13 cellular contexts compared by ENCODE assay signal in genomic region chr5:115977096-115977495, GRCh38. TPM values are rescaled to one million over a fixed set of nuclear protein-coding genes. Genes with fewer than 3 reads are reported as not detected.
DNase-seq lines count a peak whose midpoint lies in the region; ATAC-seq, FAIRE-seq and TF ChIP-seq lines count a peak whose summit lies in the region.
"Had no signal": no experiment of that assay in that cellular context is flagged by ENCODE, and none has a peak within 500 bp of the region (broad histone marks: within the 10 kb centered on the region; RNA-seq: fewer than 3 reads in every experiment).

No MANE protein-coding gene starts in this region.

- CTCF ChIA-PET in OCI-LY7 (lab: Charles Lee; ENCODE audit: unreplicated experiment), result no interaction called here

- no peak overlapping the region for H3K4me3 ChIP-seq in OCI-LY7 (ENCODE audit: low read depth, low read length, poor library complexity, severe bottlenecking)
- H3K4me3 ChIP-seq: BLaER1 treated with 17β-estradiol and CSF1 and Interleukin-3, amounts not matched to agents 10 nM and 100 nM; ovary had no signal

- H3K4me2 ChIP-seq in OCI-LY7 (ENCODE audit: low read length), result peak overlapping the region; percentile 39

- TF ChIP-seq POLR2A in GM12892 (IDR thresholded peaks at IDR 0.05; ENCODE audit: low read depth, low read length), result no peak

- peaks cover 31 to 48% of the 10 kb centered on the region in 2 donors for H3K27me3 Mint-ChIP-seq in stimulated activated naive B cell treated with anti-CD40 and anti-IgM and Interleukin-4, amounts not matched to agents 10 μg/mL and 1 μg/mL and 100 μg/mL, for 72 hours

- no peaks in the 10 kb centered on the region for H3K9me2 ChIP-seq in OCI-LY7 (ENCODE audit: insufficient read depth, low read length)

- no peak overlapping the region for H3K27ac Mint-ChIP-seq in stimulated activated naive B cell treated with anti-CD40 and anti-IgM and Interleukin-4, amounts not matched to agents 10 μg/mL and 1 μg/mL and 100 μg/mL, for 72 hours

- DNase-seq in GM12892 (ENCODE audit: insufficient read length) (no peak), OCI-LY7 (ENCODE audit: low spot score) (peak; percentile 16), DMS 273 treated with DMSO at 0.1 percent for 48 hours (lab: John Stamatoyannopoulos, UW) (no peak)
- DNase-seq in stimulated activated CD4-positive, alpha-beta T cell treated with anti-CD3 and anti-CD28 coated beads, Interleukin-2, amount 100 ng/mL, for 48 hours, result no peak
- DNase-seq in activated T-cell treated with anti-CD3 and anti-CD28 coated beads, Interleukin-2, amount 50 U/mL, for 1 hour, result no peak
- no peak for DNase-seq in stimulated activated naive B cell treated with anti-CD40 and anti-IgM and Interleukin-4, amounts not matched to agents 10 μg/mL and 1 μg/mL and 100 μg/mL, for 72 hours
- DNase-seq: left cardiac atrium, MV-4-11, ovary had no signal

- H3K4me1 Mint-ChIP-seq in stimulated activated naive B cell treated with anti-CD40 and anti-IgM and Interleukin-4, amounts not matched to agents 10 μg/mL and 1 μg/mL and 100 μg/mL, for 72 hours, result peaks cover 0 to 2% of the 10 kb centered on the region in 2 donors

- H3K4me3 Mint-ChIP-seq in stimulated activated naive B cell treated with anti-CD40 and anti-IgM and Interleukin-4, amounts not matched to agents 10 μg/mL and 1 μg/mL and 100 μg/mL, for 72 hours, result no peak overlapping the region

- no peaks in the 10 kb centered on the region for H3K9me3 Mint-ChIP-seq in stimulated activated naive B cell treated with anti-CD40 and anti-IgM and Interleukin-4, amounts not matched to agents 10 μg/mL and 1 μg/mL and 100 μg/mL, for 72 hours

- FAIRE-seq in GM12892 (lab: Jason Lieb, UNC), result peak; percentile 79

- H2AFZ ChIP-seq in OCI-LY7 (ENCODE audit: low read length), result 0 out of 2 replicates have a peak overlapping the region, but pooled peaks have one; percentile 12

- no peaks in the 10 kb centered on the region for H3K79me2 ChIP-seq in OCI-LY7 (ENCODE audit: insufficient read depth, low read depth, low read length)

- H3K36me3 Mint-ChIP-seq in stimulated activated naive B cell treated with anti-CD40 and anti-IgM and Interleukin-4, amounts not matched to agents 10 μg/mL and 1 μg/mL and 100 μg/mL, for 72 hours, result no peaks in the 10 kb centered on the region

- no peak for TF ChIP-seq CTCF in OCI-LY7 (conservative IDR thresholded peaks at IDR 0.05; ENCODE audit: low read length)

- ATAC-seq in GM19468 (IDR thresholded peaks at IDR 0.05; ENCODE audit: extremely low read depth, unreplicated experiment), result peak; percentile 96
- ATAC-seq in HG03025 (IDR thresholded peaks at IDR 0.05; ENCODE audit: low FRiP score, unreplicated experiment), result peak; percentile 98
- no peak for ATAC-seq in stimulated activated naive B cell treated with anti-CD40 and anti-IgM and Interleukin-4, amounts not matched to agents 10 μg/mL and 1 μg/mL and 100 μg/mL, for 72 hours (replicated peaks)
- ATAC-seq: esophagus mucosa had no signal

- no peak overlapping the region for H3K27ac ChIP-seq in OCI-LY7 (ENCODE audit: low read depth, low read length, poor library complexity, severe bottlenecking)
- H3K27ac ChIP-seq: BLaER1 treated with 17β-estradiol and CSF1 and Interleukin-3, amounts not matched to agents 10 nM and 100 nM had no signal

- POLR2A ChIA-PET in OCI-LY7 (lab: Charles Lee), result interaction anchor here (1.1 kb wide), 1 partner anchor 19 kb away, joined by 4 read pairs; no protein-coding TSS in a partner anchor

- no peaks in the 10 kb centered on the region for H3K36me3 ChIP-seq in OCI-LY7 (ENCODE audit: insufficient read depth, low read length)
- H3K36me3 ChIP-seq: BLaER1 treated with 17β-estradiol and CSF1 and Interleukin-3, amounts not matched to agents 10 nM and 100 nM; ovary had no signal

- H4K20me1 ChIP-seq in OCI-LY7 (ENCODE audit: insufficient read depth, low read length), result no peaks in the 10 kb centered on the region
- H4K20me1 ChIP-seq: BLaER1 treated with 17β-estradiol and CSF1 and Interleukin-3, amounts not matched to agents 10 nM and 100 nM had no signal

- no TSS peak for BruUV-seq in OCI-LY7 (replicated peaks; lab: Mats Ljungman, UMichigan)

- intact Hi-C loops in OCI-LY7 (cut with micrococcal nuclease; ENCODE audit: unreplicated experiment), result no loop called here

- H3K4me1 ChIP-seq in OCI-LY7 (ENCODE audit: insufficient read depth, low read length, poor library complexity, severe bottlenecking), result no peaks in the 10 kb centered on the region

- no peaks in the 10 kb centered on the region for H3K9me3 ChIP-seq in OCI-LY7 (ENCODE audit: low read length)

RNA-seq across cellular contexts. Expression of gene LVRN, which starts 14.8 kb away (rescaled TPM):
- 0.11 TPM for polyA plus RNA-seq in GM12892 (2012; ENCODE audit: missing spikeins)
- 0.36 TPM in 1 of 2 replicates, not detected in the other for total RNA-seq in OCI-LY7 (2014; rRNA removed; shearing (Covaris generic))
- total RNA-seq in OCI-LY7 (2022), result not detected in 2 replicates

RNA-seq across cellular contexts. Expression of gene ARL14EPL, which starts 55.2 kb away (rescaled TPM):
- polyA plus RNA-seq in GM12892 (2012; ENCODE audit: missing spikeins), result 0.13 TPM
- total RNA-seq in OCI-LY7 (2014; rRNA removed; shearing (Covaris generic)), result not detected in 2 replicates
- total RNA-seq in OCI-LY7 (2022), result not detected in 2 replicates
- total RNA-seq: esophagus mucosa, left cardiac atrium, ovary had no signal

Comparison
In these comparisons a context has a peak if more than half of its experiments do, and no peak if none do; other contexts are left out.
1. ATAC-seq: peak in GM19468 (single experiment) and HG03025 (single experiment); none in stimulated activated naive B cell treated with anti-CD40 and anti-IgM and Interleukin-4, amounts not matched to agents 10 μg/mL and 1 μg/mL and 100 μg/mL, for 72 hours (0 of 2).